9 cellular contexts compared by ENCODE assay signal in the genomic region with DNA sequence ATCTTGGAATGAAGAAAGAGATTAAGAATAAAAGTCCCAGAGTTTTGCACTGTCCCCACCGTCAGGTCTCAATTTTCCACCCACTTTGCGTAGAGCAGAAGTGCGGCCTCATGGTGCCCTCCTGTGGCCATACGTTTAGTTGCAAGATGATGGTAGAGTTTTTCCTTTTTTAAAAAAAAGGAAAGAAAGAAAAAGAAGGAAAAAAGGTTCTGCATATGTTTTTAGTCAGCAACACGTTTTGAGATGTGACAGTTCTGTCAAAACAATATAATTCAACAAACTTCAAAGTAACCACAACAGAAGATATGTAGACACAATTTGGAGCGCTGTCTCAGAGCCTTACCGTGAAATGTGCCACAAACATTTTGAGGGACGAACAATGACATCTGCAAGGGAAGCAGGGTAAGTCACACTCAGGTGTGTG. TPM values are rescaled to one million over a fixed set of nuclear protein-coding genes. Genes with fewer than 3 reads are reported as not detected.
DNase-seq lines count a peak whose midpoint lies in the region; ATAC-seq and TF ChIP-seq lines count a peak whose summit lies in the region.
"Had no signal": no experiment of that assay in that cellular context is flagged by ENCODE, and none has a peak within 500 bp of the region (broad histone marks: within the 10 kb centered on the region; RNA-seq: fewer than 3 reads in every experiment).

No MANE protein-coding gene starts in this region.

- peaks cover 5 to 8% (median 5%) of the 10 kb centered on the region in 4 donors for H3K4me1 Mint-ChIP-seq in CD4-positive, alpha-beta memory T cell
- peaks cover 7% of the 10 kb centered on the region for H3K4me1 Mint-ChIP-seq in activated naive CD8-positive, alpha-beta T cell treated with anti-CD3 and anti-CD28 coated beads, Interleukin-2, amount 10 ng/mL, durations not matched to agents 7 days and 5 days

- no peak for TF ChIP-seq EP300 in sigmoid colon (IDR thresholded peaks at IDR 0.05)

- H3K9me3 Mint-ChIP-seq in CD4-positive, alpha-beta memory T cell = no peaks in the 10 kb centered on the region
- H3K9me3 Mint-ChIP-seq in activated naive CD8-positive, alpha-beta T cell treated with anti-CD3 and anti-CD28 coated beads, Interleukin-2, amount 10 ng/mL, durations not matched to agents 7 days and 5 days = no peaks in the 10 kb centered on the region
- H3K9me3 Mint-ChIP-seq: IgD-negative memory B cell had no signal

- no peaks in the 10 kb centered on the region for H3K27me3 ChIP-seq in CD4-positive, alpha-beta memory T cell (ENCODE audit: insufficient read depth, low read length)
- no peaks in the 10 kb centered on the region for H3K27me3 ChIP-seq in heart left ventricle
- H3K27me3 ChIP-seq in sigmoid colon = no peaks in the 10 kb centered on the region

- peaks cover 6% of the 10 kb centered on the region for H3K4me1 ChIP-seq in CD4-positive, alpha-beta memory T cell (ENCODE audit: insufficient read depth, low read length)
- peaks cover 0 to 7% (median 0%) of the 10 kb centered on the region in 12 donors for H3K4me1 ChIP-seq in heart left ventricle
- peaks cover 0 to 3% (median 0%) of the 10 kb centered on the region in 4 donors for H3K4me1 ChIP-seq in sigmoid colon

- H3K27ac Mint-ChIP-seq in CD4-positive, alpha-beta memory T cell = peak overlapping the region in 3 of 7 donors; percentile 10 to 68 (median 48)
- H3K27ac Mint-ChIP-seq in activated naive CD8-positive, alpha-beta T cell treated with anti-CD3 and anti-CD28 coated beads, Interleukin-2, amount 10 ng/mL, durations not matched to agents 7 days and 5 days = no peak overlapping the region
- H3K27ac Mint-ChIP-seq: IgD-negative memory B cell had no signal

- H3K27me3 Mint-ChIP-seq in CD4-positive, alpha-beta memory T cell = no peaks in the 10 kb centered on the region
- peaks cover 2% of the 10 kb centered on the region for H3K27me3 Mint-ChIP-seq in activated naive CD8-positive, alpha-beta T cell treated with anti-CD3 and anti-CD28 coated beads, Interleukin-2, amount 10 ng/mL, durations not matched to agents 7 days and 5 days

- H3K36me3 ChIP-seq in CD4-positive, alpha-beta memory T cell (ENCODE audit: insufficient read depth, low read length) = no peaks in the 10 kb centered on the region
- no peaks in the 10 kb centered on the region for H3K36me3 ChIP-seq in heart left ventricle
- no peaks in the 10 kb centered on the region for H3K36me3 ChIP-seq in sigmoid colon

- intact Hi-C loops in CD4-positive, alpha-beta memory T cell (cut with micrococcal nuclease) = loop anchor here (1.0 kb wide), 3 partner anchors 30 to 235 kb away; no protein-coding TSS in a partner anchor
- intact Hi-C loops in heart left ventricle (cut with DNase I) (loop anchor here in 9 of 10 donors (1.0 to 10.0 kb wide), 13 partner anchors 147 to 1361 kb away; a partner anchor contains a TSS), sigmoid colon (cut with DNase I) (loop anchor here (2.0 to 10.0 kb wide), 3 partner anchors 147 to 1361 kb away; a partner anchor contains a TSS)

- CTCF ChIA-PET in CD4-positive, alpha-beta memory T cell (lab: Charles Lee; ENCODE audit: partially characterized antibody) = interaction anchor here (0.7 to 3.7 kb wide), 25 partner anchors 10 to 1211 kb away, joined by 3 to 25 read pairs (median 4); a partner anchor contains a TSS

- no peak overlapping the region for H3K27ac ChIP-seq in CD4-positive, alpha-beta memory T cell (ENCODE audit: low read depth, low read length)
- H3K27ac ChIP-seq in heart left ventricle (no peak overlapping the region), sigmoid colon (no peak overlapping the region)

- TF ChIP-seq POLR2A in heart left ventricle (IDR thresholded peaks at IDR 0.05) (no peak), sigmoid colon (IDR thresholded peaks at IDR 0.05) (no peak)

- ATAC-seq in activated naive CD8-positive, alpha-beta T cell treated with anti-CD3 and anti-CD28 coated beads, Interleukin-2, amount 10 ng/mL, durations not matched to agents 7 days and 5 days (ENCODE audit: low read depth) = peak; percentile 60
- peak; percentile 49 to 76 (median 60) for ATAC-seq in heart left ventricle
- ATAC-seq in HG03439 (IDR thresholded peaks at IDR 0.05; ENCODE audit: unreplicated experiment) = no peak
- ATAC-seq in HG03139 (IDR thresholded peaks at IDR 0.05; ENCODE audit: unreplicated experiment) = no peak

- peak overlapping the region in 6 of 8 donors; percentile 39 to 79 (median 62) for H3K4me3 Mint-ChIP-seq in CD4-positive, alpha-beta memory T cell
- H3K4me3 Mint-ChIP-seq in activated naive CD8-positive, alpha-beta T cell treated with anti-CD3 and anti-CD28 coated beads, Interleukin-2, amount 10 ng/mL, durations not matched to agents 7 days and 5 days = no peak overlapping the region
- H3K4me3 Mint-ChIP-seq: IgD-negative memory B cell had no signal

- TF ChIP-seq CTCF in heart left ventricle (IDR thresholded peaks at IDR 0.05) = peak; percentile 68 to 91 (median 80)
- TF ChIP-seq CTCF in sigmoid colon (IDR thresholded peaks at IDR 0.05) = peak; percentile 63 to 83 (median 72)

- H3K9me3 ChIP-seq in CD4-positive, alpha-beta memory T cell (ENCODE audit: control insufficient read depth in 1 of 2, low read length in 2 of 2) = no peaks in the 10 kb centered on the region
- H3K9me3 ChIP-seq in heart left ventricle (no peaks in the 10 kb centered on the region), sigmoid colon (no peaks in the 10 kb centered on the region)

- DNase-seq in CD4-positive, alpha-beta memory T cell = peak in 4 of 5 donors; percentile 33 to 41 (median 39)
- DNase-seq in HCEC 1CT (peak; percentile 6), SK-N-DZ (ENCODE audit: low spot score) (peak; percentile 32), heart left ventricle (peak in 2 of 5 donors; percentile 26 to 39), sigmoid colon (no peak)
- DNase-seq in activated naive CD8-positive, alpha-beta T cell treated with anti-CD3 and anti-CD28 coated beads, Interleukin-2, amount 10 ng/mL, durations not matched to agents 7 days and 5 days = peak; percentile 46

- no peak overlapping the region for H3K4me3 ChIP-seq in CD4-positive, alpha-beta memory T cell (ENCODE audit: low read length in 2 of 2)
- H3K4me3 ChIP-seq in heart left ventricle = no peak overlapping the region
- H3K4me3 ChIP-seq in sigmoid colon = no peak overlapping the region

- no peaks in the 10 kb centered on the region for H3K36me3 Mint-ChIP-seq in CD4-positive, alpha-beta memory T cell
- H3K36me3 Mint-ChIP-seq in activated naive CD8-positive, alpha-beta T cell treated with anti-CD3 and anti-CD28 coated beads, Interleukin-2, amount 10 ng/mL, durations not matched to agents 7 days and 5 days = no peaks in the 10 kb centered on the region
- H3K36me3 Mint-ChIP-seq: IgD-negative memory B cell had no signal

- POLR2A ChIA-PET in CD4-positive, alpha-beta memory T cell (lab: Charles Lee; ENCODE audit: partially characterized antibody) = interaction anchor here (0.9 kb wide), 1 partner anchor 150 kb away, joined by 4 read pairs; no protein-coding TSS in a partner anchor
- POLR2A ChIA-PET in activated naive CD8-positive, alpha-beta T cell treated with anti-CD3 and anti-CD28 coated beads, Interleukin-2, amount 10 ng/mL, durations not matched to agents 7 days and 5 days (lab: Charles Lee) = no interaction called here

- 20 to 25% (median 22%) methylated on average over 8 of the region's 8 CpGs for WGBS in heart left ventricle, 4 donors
- WGBS in sigmoid colon, 2 donors = 26 to 32% methylated on average over 8 of the region's 8 CpGs

RNA-seq across cellular contexts. Expression of a gene that starts 24.6 kb away (rescaled TPM):
- 10 to 100 TPM; 10.2 to 12.6 TPM for total RNA-seq in CD4-positive, alpha-beta memory T cell
- polyA plus RNA-seq in CD4-positive, alpha-beta memory T cell = 1 to 10 TPM; 1.5 to 2.2 TPM
- polyA plus RNA-seq in SK-N-DZ (2014; cell fraction: cytosol; rRNA removed) = 0.43 and 1.1 TPM in 2 replicates
- 4.5 and 11.5 TPM in 2 replicates for polyA plus RNA-seq in SK-N-DZ (2014; cell fraction: nucleus; rRNA removed)
- 1 to 10 TPM; 6.2 to 6.3 TPM for total RNA-seq in activated naive CD8-positive, alpha-beta T cell treated with anti-CD3 and anti-CD28 coated beads, Interleukin-2, amount 10 ng/mL, durations not matched to agents 7 days and 5 days
- total RNA-seq in heart left ventricle (1 to 10 TPM in 5 of 9 donors, under 1 TPM in 4; 0.36 to 2.5 (median 1.1) TPM), sigmoid colon (10 to 100 TPM in 1 of 4 donors, 1 to 10 TPM in 3; 2.9 to 14.7 (median 5.7) TPM)
- polyA plus RNA-seq in heart left ventricle (1 to 10 TPM in 1 of 2 donors, under 1 TPM in 1; 0.24 to 1.4 TPM), sigmoid colon (1 to 10 TPM in 1 of 3 donors, not detected in 2; 1.1 TPM)

Comparison
In these comparisons a context has a peak if more than half of its experiments do, and no peak if none do; other contexts are left out.
1. ATAC-seq: peak in activated naive CD8-positive, alpha-beta T cell treated with anti-CD3 and anti-CD28 coated beads, Interleukin-2, amount 10 ng/mL, durations not matched to agents 7 days and 5 days (single experiment) and heart left ventricle (4 of 4); none in HG03439 (single experiment) and HG03139 (single experiment).